ENCODE assay signal across 17 cellular contexts in genomic region chr4:82519776-82520175, GRCh38. TPM values are rescaled to one million over a fixed set of nuclear protein-coding genes. Genes with fewer than 3 reads are reported as not detected.
"Had no signal": no experiment of that assay in that cellular context is flagged by ENCODE, and none has a peak within 500 bp of the region (broad histone marks: within the 10 kb centered on the region; RNA-seq: fewer than 3 reads in every experiment).

No MANE protein-coding gene starts in this region.

- H3K36me3 ChIP-seq: ascending aorta, esophagus muscularis mucosa, gastrocnemius medialis, left ventricle myocardium inferior had no signal

- H3K4me1 Mint-ChIP-seq: memory B cell, natural killer cell, T-cell had no signal

- ATAC-seq: gastrocnemius medialis, natural killer cell, T-cell had no signal

- H3K36me3 Mint-ChIP-seq: memory B cell, natural killer cell, T-cell, type B pancreatic cell had no signal

- H3K9me3 ChIP-seq: ascending aorta, esophagus muscularis mucosa, gastrocnemius medialis, left ventricle myocardium inferior had no signal

- H3K4me3 ChIP-seq: ascending aorta, esophagus muscularis mucosa, gastrocnemius medialis, left ventricle myocardium inferior had no signal

- H3K4me3 Mint-ChIP-seq: memory B cell, natural killer cell, T-cell, type B pancreatic cell had no signal

- DNase-seq: activated CD4-positive, CD25-positive, alpha-beta regulatory T cell treated with anti-CD3 and anti-CD28 coated beads, Interleukin-2, amount 50 U/mL, for 72 hours; activated naive CD4-positive, alpha-beta T cell treated with Interleukin-2 at 50 U/mL for 16 hours; activated T-cell treated with anti-CD3 and anti-CD28 coated beads for 4 hours; gastrocnemius medialis; left ventricle myocardium inferior; natural killer cell; stimulated activated CD4-positive, alpha-beta T cell treated with anti-CD3 and anti-CD28 coated beads, Interleukin-4, amount 100 ng/mL, for 4 hours; stimulated activated CD8-positive, alpha-beta memory T cell treated with anti-CD3 and anti-CD28 coated beads, Interleukin-4, amount 100 ng/mL, for 48 hours; stimulated activated naive CD4-positive, alpha-beta T cell treated with Interleukin-2 at 50 U/mL for 16 hours; T-cell; T-helper 9 cell had no signal

- FAIRE-seq: colon, keratinocyte had no signal

- H3K9me3 Mint-ChIP-seq: memory B cell, natural killer cell, T-cell, type B pancreatic cell had no signal

- H3K27ac ChIP-seq: ascending aorta, esophagus muscularis mucosa, gastrocnemius medialis, left ventricle myocardium inferior had no signal

- H3K27me3 Mint-ChIP-seq: type B pancreatic cell had no signal

- H3K4me1 ChIP-seq: ascending aorta had no signal

- H3K27me3 ChIP-seq: ascending aorta, esophagus muscularis mucosa, gastrocnemius medialis had no signal

- H3K27ac Mint-ChIP-seq: memory B cell, natural killer cell, T-cell had no signal

RNA-seq across cellular contexts. Expression of gene TMEM150C, which starts 42.0 kb away (rescaled TPM):
- total RNA-seq: natural killer cell had no signal
